In genomic region chr10:71243756-71244637, GRCh38 we compare ENCODE assay signal across 10 cellular contexts. TPM values are rescaled to one million over a fixed set of nuclear protein-coding genes. Genes with fewer than 3 reads are reported as not detected.
DNase-seq lines count a peak whose midpoint lies in the region; ATAC-seq, FAIRE-seq and TF ChIP-seq lines count a peak whose summit lies in the region.
"Had no signal": no experiment of that assay in that cellular context is flagged by ENCODE, and none has a peak within 500 bp of the region (broad histone marks: within the 10 kb centered on the region; RNA-seq: fewer than 3 reads in every experiment).

No MANE protein-coding gene starts in this region.

- H3K4me3 ChIP-seq in HepG2 (replicated peaks in 1 of 3; ENCODE audit: insufficient read depth in 1 of 3, low read depth in 2 of 3, low read length in 3 of 3) (no peak overlapping the region), tibial artery (peak overlapping the region; percentile 2 to 25)

- H3K27ac ChIP-seq in HepG2 (ENCODE audit: extremely low read length, insufficient read depth, low read length), result no peak overlapping the region
- peak overlapping the region in 1 of 2 donors; percentile 39 for H3K27ac ChIP-seq in tibial artery

- no peaks in the 10 kb centered on the region for H3K9me3 Mint-ChIP-seq in chondrocyte (ENCODE audit: low read depth)

- POLR2A ChIA-PET in HepG2 (lab: Yijun Ruan, JAX), result no interaction called here

- no peaks in the 10 kb centered on the region for H3K36me3 Mint-ChIP-seq in chondrocyte (ENCODE audit: low read depth)

- no peak overlapping the region for H3K9ac ChIP-seq in HepG2 (ENCODE audit: insufficient read depth, low read depth, low read length)

- no peaks in the 10 kb centered on the region for H3K79me2 ChIP-seq in HepG2 (ENCODE audit: insufficient read depth, low read length)

- 11% methylated on average over 6 of the region's 9 CpGs for WGBS in HepG2 (ENCODE audit: low lambda C conversion rate)

- no peak overlapping the region for H2AFZ ChIP-seq in HepG2 (ENCODE audit: low read length)

- no peak for FAIRE-seq in HepG2 (lab: Jason Lieb, UNC)

- no peak for TF ChIP-seq POLR2A in HepG2 (IDR thresholded peaks at IDR 0.05; ENCODE audit: insufficient read depth in 1 of 2, low read depth in 2 of 2, low read length in 2 of 2)

- CTCF ChIA-PET in HepG2 (lab: Yijun Ruan, JAX; ENCODE audit: low intra/inter-chr PET ratio, low total read pairs), result no interaction called here

- peaks cover 73% of the 10 kb centered on the region for H3K4me1 Mint-ChIP-seq in chondrocyte (ENCODE audit: low read depth)

- H3K27me3 Mint-ChIP-seq in chondrocyte (ENCODE audit: low read depth), result no peaks in the 10 kb centered on the region

- no peak for TF ChIP-seq RAD21 in HepG2 (CRISPR knock-in tag; IDR thresholded peaks at IDR 0.05)

- H3K27ac Mint-ChIP-seq in chondrocyte (ENCODE audit: unreplicated experiment), result peak overlapping the region; percentile 88

- in situ Hi-C loops in HepG2 (cut with HindIII; ENCODE audit: extremely low pct_ligation_motif_present, low pct_unique_long_range_greater_than_20kb), result no loop called here

- peaks cover 3% of the 10 kb centered on the region; the same call in 1 of the 2 replicates for H4K20me1 ChIP-seq in HepG2 (ENCODE audit: insufficient read depth, low read length)

- H3K27me3 ChIP-seq in HepG2 (ENCODE audit: control insufficient read depth in 1 of 2, insufficient read depth in 2 of 2, low read length in 2 of 2) (peaks cover 9 to 37% of the 10 kb centered on the region in 2 experiments; a peak in 3 of 5 replicates), tibial artery (no peaks in the 10 kb centered on the region)

- no TSS peak for BruUV-seq in HepG2 (replicated peaks; lab: Mats Ljungman, UMichigan)

- intact Hi-C loops in HepG2 (cut with micrococcal nuclease; ENCODE audit: unreplicated experiment) (no loop called here), tibial artery (cut with DNase I; ENCODE audit: low total_unique reads) (no loop called here)

- TF ChIP-seq CTCF in chondrocyte (IDR thresholded peaks at IDR 0.05), result no peak
- TF ChIP-seq CTCF in HepG2 (CRISPR knock-in tag; IDR thresholded peaks at IDR 0.05), result no peak
- TF ChIP-seq CTCF in tibial artery (IDR thresholded peaks at IDR 0.05), result no peak

- H3K36me3 ChIP-seq in HepG2 (replicated peaks in 1 of 2; ENCODE audit: control insufficient read depth in 1 of 2, insufficient read depth in 2 of 2, low read length in 2 of 2) (no peaks in the 10 kb centered on the region), tibial artery (no peaks in the 10 kb centered on the region)

- H3K4me1 ChIP-seq in HepG2 (ENCODE audit: insufficient read depth, low read length) (no peaks in the 10 kb centered on the region), tibial artery (peaks cover 0 to 67% (median 55%) of the 10 kb centered on the region in 4 donors)

- no peak overlapping the region for H3K4me2 ChIP-seq in HepG2 (ENCODE audit: low read depth, low read length)

- no peak for TF ChIP-seq EP300 in HepG2 (IDR thresholded peaks at IDR 0.05; ENCODE audit: low read depth in 2 of 2, low read length in 2 of 2)
- TF ChIP-seq EP300 in HepG2 (CRISPR knock-in tag; IDR thresholded peaks at IDR 0.05; ENCODE audit: borderline replicate concordance), result no peak

- ATAC-seq in HepG2, result no peak

- H3K4me3 Mint-ChIP-seq in chondrocyte (ENCODE audit: unreplicated experiment), result peak overlapping the region; percentile 60

- H3K9me3 ChIP-seq in HepG2 (ENCODE audit: low read length) (no peaks in the 10 kb centered on the region), tibial artery (no peaks in the 10 kb centered on the region)

- DNase-seq in LoVo (ENCODE audit: low spot score), result peak; percentile 59
- DNase-seq in chondrocyte (ENCODE audit: low spot score), result peak; percentile 58
- no peak for DNase-seq in HepG2 (ENCODE audit: low spot score)
- no peak for DNase-seq in tibial artery
- DNase-seq in COLO668 (lab: John Stamatoyannopoulos, UW; ENCODE audit: unreplicated experiment), result no peak
- DNase-seq in activated T-cell treated with anti-CD3 and anti-CD28 coated beads, Interleukin-2, amount 50 U/mL, for 1 hour, result no peak
- no peak for DNase-seq in central memory CD4-positive, alpha-beta T cell
- no peak for DNase-seq in HT-29 (ENCODE audit: low spot score)
- DNase-seq: activated CD4-positive, alpha-beta T cell treated with anti-CD3 and anti-CD28 coated beads, Interleukin-2, amount 50 U/mL, for 4 hours; OCI-M1 had no signal

TF ChIP-seq in HepG2, 621 proteins besides CTCF, POLR2A, EP300 and RAD21:
- TF ChIP-seq ZNF768 (CRISPR knock-in tag; IDR thresholded peaks at IDR 0.05) (peak; percentile 45; the same call in 1 of the 2 replicates), NFIC (IDR thresholded peaks at IDR 0.05; ENCODE audit: low read length) (no peak), ZBTB37 (CRISPR knock-in tag; IDR thresholded peaks at IDR 0.05) (no peak), CBFB (CRISPR knock-in tag; IDR thresholded peaks at IDR 0.05) (no peak), ZNF264 (CRISPR knock-in tag; IDR thresholded peaks at IDR 0.05) (no peak), PCBP2 (optimal IDR thresholded peaks at IDR 0.05; ENCODE audit: low read depth, low read length, poor library complexity, severe bottlenecking) (no peak), ARHGAP35 (CRISPR knock-in tag; IDR thresholded peaks at IDR 0.05; ENCODE audit: borderline replicate concordance) (no peak)

RNA-seq across cellular contexts. Expression of gene UNC5B, which starts 31.6 kb away (rescaled TPM):
- total RNA-seq in chondrocyte (36.4 to 61.1 TPM (median 57.9 TPM) in 3 replicates), HepG2 (2016; rRNA removed; fragmentation: Illumina TruSeq; extraction: Trizol) (0.07 TPM in 1 of 2 replicates, not detected in the other)
- total RNA-seq in HepG2 (2016; cell fraction: cytosol; rRNA removed; fragmentation: Illumina TruSeq; extraction: Trizol; ENCODE audit: low read depth), result not detected in 2 replicates
- total RNA-seq in HepG2 (2016; cell fraction: insoluble cytoplasmic fraction; rRNA removed; fragmentation: Illumina TruSeq; extraction: Trizol), result 0.04 TPM in 1 of 2 replicates, not detected in the other
- total RNA-seq in HepG2 (2016; cell fraction: membrane; rRNA removed; fragmentation: Illumina TruSeq; extraction: Trizol), result not detected in 2 replicates
- 0.06 TPM in 2 replicates for total RNA-seq in HepG2 (2016; cell fraction: nucleus; rRNA removed; fragmentation: Illumina TruSeq; extraction: Trizol)
- 0.07 and 0.13 TPM in 2 replicates for polyA plus RNA-seq in HepG2 (2011; rRNA removed)
- polyA plus RNA-seq in HepG2 (2011; cell fraction: cytosol; rRNA removed), result 0.05 and 0.08 TPM in 2 replicates
- polyA plus RNA-seq in HepG2 (2011; cell fraction: nucleus; rRNA removed), result 0.21 and 0.24 TPM in 2 replicates
- polyA plus RNA-seq in HepG2 (2012), result 0.13 and 0.21 TPM in 2 replicates
- not detected in 2 replicates for polyA plus RNA-seq in HepG2 (2016; cell fraction: cytosol; fragmentation: Illumina TruSeq; extraction: Trizol; ENCODE audit: low read depth)
- 0.04 TPM in 1 of 2 replicates, not detected in the other for polyA plus RNA-seq in HepG2 (2016; cell fraction: insoluble cytoplasmic fraction; fragmentation: Illumina TruSeq; extraction: Trizol; ENCODE audit: low read depth)
- polyA plus RNA-seq in HepG2 (2016; cell fraction: membrane; fragmentation: Illumina TruSeq; extraction: Trizol; ENCODE audit: low read depth), result 0.02 TPM in 1 of 2 replicates, not detected in the other
- polyA plus RNA-seq in HepG2 (2016; cell fraction: nucleus; fragmentation: Illumina TruSeq; extraction: Trizol; ENCODE audit: insufficient read depth, low read depth), result 0.07 and 0.16 TPM in 2 replicates
- 0.38 and 7.2 TPM in 2 replicates for polyA minus RNA-seq in HepG2 (2011; rRNA and poly(A)+ RNA removed; ENCODE audit: low replicate concordance)
- polyA minus RNA-seq in HepG2 (2011; cell fraction: cytosol; rRNA and poly(A)+ RNA removed), result 0.10 TPM in 1 of 2 replicates, not detected in the other
- polyA minus RNA-seq in HepG2 (2011; cell fraction: nucleus; rRNA and poly(A)+ RNA removed), result 0.12 and 0.13 TPM in 2 replicates
- 0.21 and 0.51 TPM in 2 replicates for total RNA-seq in HT-29 (2014; rRNA removed; shearing (Covaris generic))

Comparison
In these comparisons a context has a peak if more than half of its experiments do, and no peak if none do; other contexts are left out.
1. DNase-seq: peak in LoVo (single experiment) and chondrocyte (single experiment); none in HepG2 (single experiment), tibial artery (0 of 2), COLO668 (single experiment), activated T-cell treated with anti-CD3 and anti-CD28 coated beads, Interleukin-2, amount 50 U/mL, for 1 hour (single experiment), central memory CD4-positive, alpha-beta T cell (single experiment) and HT-29 (single experiment).
2. H3K4me3 ChIP-seq: peak in tibial artery (2 of 2); none in HepG2 (0 of 3).
3. RNA of gene UNC5B, which starts 31.6 kb away (total RNA-seq): 36.4 to 61.1 TPM in chondrocyte; 0.21 to 0.51 TPM in HT-29 and 0.04 to 0.07 TPM in HepG2; every median in the first group is over 10 times any median in the second.